ENCODE assay signal across 13 cellular contexts in the genomic region with DNA sequence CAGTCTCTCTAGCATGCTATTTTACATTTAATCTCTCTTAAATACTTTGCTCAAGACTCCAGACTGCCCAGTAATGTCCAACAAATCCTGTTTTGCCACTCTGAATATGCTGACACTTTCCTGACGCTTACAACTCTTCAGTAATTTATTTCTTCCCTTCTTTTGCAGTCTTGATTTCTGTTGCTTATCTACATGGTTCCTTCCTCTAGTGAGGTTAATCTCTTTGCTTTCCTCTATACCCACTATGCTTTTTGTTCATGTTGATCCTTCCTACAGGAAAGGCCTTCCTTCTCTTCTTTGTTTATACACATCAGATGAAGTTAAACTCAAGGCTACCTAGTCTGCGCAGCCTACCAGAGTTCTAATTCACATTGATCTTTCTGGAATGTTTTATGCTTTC.
"Had no signal": no experiment of that assay in that cellular context is flagged by ENCODE, and none has a peak within 500 bp of the region (broad histone marks: within the 10 kb centered on the region; RNA-seq: fewer than 3 reads in every experiment).

No MANE protein-coding gene starts in this region.

- H3K4me1 ChIP-seq: tibial artery had no signal

- H3K27ac ChIP-seq: heart left ventricle, ovary, tibial artery, vagina had no signal

- H3K4me3 ChIP-seq: heart left ventricle, ovary, tibial artery, vagina had no signal

- FAIRE-seq: colon, frontal cortex, islet of Langerhans had no signal

- H3K27me3 ChIP-seq: heart left ventricle, ovary, tibial artery, vagina had no signal

- DNase-seq: activated CD4-positive, alpha-beta memory T cell treated with anti-CD3 and anti-CD28 coated beads, Interleukin-2, amount 10 ng/mL, durations not matched to agents 7 days and 5 days; activated CD4-positive, alpha-beta T cell treated with anti-CD3 and anti-CD28 coated beads for 1 hour; activated gamma-delta T cell; activated T-cell treated with anti-CD3 and anti-CD28 coated beads, Interleukin-2, amount 50 U/mL, for 48 hours; heart left ventricle; ovary; stimulated activated CD4-positive, alpha-beta T cell treated with anti-CD3 and anti-CD28 coated beads, Interleukin-15, amount 100 ng/mL, for 24 hours; stimulated activated CD4-positive, alpha-beta T cell treated with anti-CD3 and anti-CD28 coated beads, Interleukin-4, amount 100 ng/mL, for 4 hours; tibial artery had no signal

- H3K36me3 ChIP-seq: heart left ventricle, ovary, tibial artery, vagina had no signal

- H3K9me3 ChIP-seq: ovary, tibial artery, vagina had no signal
